In genomic region chr4:40253906-40254305, GRCh38 we compare ENCODE assay signal across 18 cellular contexts. TPM values are rescaled to one million over a fixed set of nuclear protein-coding genes. Genes with fewer than 3 reads are reported as not detected.
DNase-seq lines count a peak whose midpoint lies in the region; ATAC-seq, FAIRE-seq and TF ChIP-seq lines count a peak whose summit lies in the region.
"Had no signal": no experiment of that assay in that cellular context is flagged by ENCODE, and none has a peak within 500 bp of the region (broad histone marks: within the 10 kb centered on the region; RNA-seq: fewer than 3 reads in every experiment).

No MANE protein-coding gene starts in this region.

- peak overlapping the region; percentile 46 for H3K4me3 Mint-ChIP-seq in activated naive CD4-positive, alpha-beta T cell treated with anti-CD3 and anti-CD28 coated beads for 36 hours
- H3K4me3 Mint-ChIP-seq in stimulated activated effector memory CD8-positive, alpha-beta T cell treated with anti-CD3 and anti-CD28 coated beads, Interleukin-12 subunit alpha, Interleukin-12 subunit beta, amount 100 ng/mL, for 72 hours: peak overlapping the region; percentile 57

- no peak for DNase-seq in activated naive CD4-positive, alpha-beta T cell treated with anti-CD3 and anti-CD28 coated beads for 36 hours
- no peak for DNase-seq in activated naive CD4-positive, alpha-beta T cell (lab: John Stamatoyannopoulos, UW)
- DNase-seq in RWPE1 (ENCODE audit: low spot score): no peak
- peak; percentile 37 for DNase-seq in bronchial epithelial cell (ENCODE audit: low read depth)
- no peak for DNase-seq in stimulated activated effector memory CD8-positive, alpha-beta T cell treated with anti-CD3 and anti-CD28 coated beads, Interleukin-12 subunit alpha, Interleukin-12 subunit beta, amount 100 ng/mL, for 72 hours (ENCODE audit: low spot score in 2 of 2)
- DNase-seq in amygdala (lab: John Stamatoyannopoulos, UW): no peak
- no peak for DNase-seq in GDM1 (lab: John Stamatoyannopoulos, UW)
- no peak for DNase-seq in NCI-H510A treated with DMSO at 0.1 percent for 48 hours (lab: John Stamatoyannopoulos, UW)
- DNase-seq: activated CD4-positive, alpha-beta T cell treated with anti-CD3 and anti-CD28 coated beads for 48 hours; mesendoderm; MM.1S; NCI-H2029; NCI-H524 treated with DMSO at 0.1 percent for 48 hours; Peyer's patch; right lobe of liver; stimulated activated CD4-positive, alpha-beta T cell treated with anti-CD3 and anti-CD28 coated beads, Interleukin-2, amount 100 ng/mL, for 48 hours; stimulated activated CD8-positive, alpha-beta memory T cell treated with anti-CD3 and anti-CD28 coated beads, Interleukin-4, amount 100 ng/mL, for 48 hours; trophoblast cell had no signal

- H3K27ac Mint-ChIP-seq in activated naive CD4-positive, alpha-beta T cell treated with anti-CD3 and anti-CD28 coated beads for 36 hours: peak overlapping the region; percentile 61
- H3K27ac Mint-ChIP-seq in stimulated activated effector memory CD8-positive, alpha-beta T cell treated with anti-CD3 and anti-CD28 coated beads, Interleukin-12 subunit alpha, Interleukin-12 subunit beta, amount 100 ng/mL, for 72 hours: peak overlapping the region; percentile 88

- peaks cover 1% of the 10 kb centered on the region for H3K36me3 Mint-ChIP-seq in activated naive CD4-positive, alpha-beta T cell treated with anti-CD3 and anti-CD28 coated beads for 36 hours (ENCODE audit: low read depth)
- H3K36me3 Mint-ChIP-seq in stimulated activated effector memory CD8-positive, alpha-beta T cell treated with anti-CD3 and anti-CD28 coated beads, Interleukin-12 subunit alpha, Interleukin-12 subunit beta, amount 100 ng/mL, for 72 hours: peaks cover 36% of the 10 kb centered on the region

- H3K27me3 ChIP-seq in bronchial epithelial cell (ENCODE audit: control insufficient read depth, insufficient read depth, low read length): no peaks in the 10 kb centered on the region
- H3K27me3 ChIP-seq: Peyer's patch, right lobe of liver had no signal

- POLR2A ChIA-PET in RWPE1 (lab: Yijun Ruan, JAX; ENCODE audit: low non-redundant PET): no interaction called here

- peak overlapping the region; percentile 96 for H3K27ac ChIP-seq in RWPE1
- H3K27ac ChIP-seq: right lobe of liver had no signal

- H3K4me1 Mint-ChIP-seq in activated naive CD4-positive, alpha-beta T cell treated with anti-CD3 and anti-CD28 coated beads for 36 hours (ENCODE audit: low read depth): peaks cover 83% of the 10 kb centered on the region
- peaks cover 59% of the 10 kb centered on the region for H3K4me1 Mint-ChIP-seq in stimulated activated effector memory CD8-positive, alpha-beta T cell treated with anti-CD3 and anti-CD28 coated beads, Interleukin-12 subunit alpha, Interleukin-12 subunit beta, amount 100 ng/mL, for 72 hours

- TF ChIP-seq CTCF in RWPE1 (conservative IDR thresholded peaks at IDR 0.05; ENCODE audit: low read depth) (no peak), bronchial epithelial cell (IDR thresholded peaks at IDR 0.05; ENCODE audit: insufficient read depth, low read length, severe bottlenecking) (no peak)

- H3K27me3 Mint-ChIP-seq in activated naive CD4-positive, alpha-beta T cell treated with anti-CD3 and anti-CD28 coated beads for 36 hours (ENCODE audit: low read depth): no peaks in the 10 kb centered on the region

- no peak overlapping the region for H3K4me3 ChIP-seq in bronchial epithelial cell (ENCODE audit: low read depth, low read length)
- H3K4me3 ChIP-seq: Peyer's patch, right lobe of liver had no signal

- H3K9me3 Mint-ChIP-seq in activated naive CD4-positive, alpha-beta T cell treated with anti-CD3 and anti-CD28 coated beads for 36 hours: no peaks in the 10 kb centered on the region
- H3K9me3 Mint-ChIP-seq in stimulated activated effector memory CD8-positive, alpha-beta T cell treated with anti-CD3 and anti-CD28 coated beads, Interleukin-12 subunit alpha, Interleukin-12 subunit beta, amount 100 ng/mL, for 72 hours: no peaks in the 10 kb centered on the region

- CTCF ChIA-PET in activated naive CD4-positive, alpha-beta T cell treated with anti-CD3 and anti-CD28 coated beads for 36 hours (lab: Charles Lee): interaction anchor here (0.6 to 2.9 kb wide), 6 partner anchors 18 to 93 kb away, joined by 3 to 17 read pairs (median 4); no protein-coding TSS in a partner anchor
- CTCF ChIA-PET in RWPE1 (lab: Yijun Ruan, JAX): interaction anchor here (0.5 kb wide), 1 partner anchor 548 kb away, joined by 11 read pairs; no protein-coding TSS in a partner anchor

- no peak for FAIRE-seq in bronchial epithelial cell (lab: Jason Lieb, UNC)

- H3K36me3 ChIP-seq in bronchial epithelial cell (ENCODE audit: control insufficient read depth, insufficient read depth, low read length): no peaks in the 10 kb centered on the region
- H3K36me3 ChIP-seq: Peyer's patch, right lobe of liver had no signal

- intact Hi-C loops in activated naive CD4-positive, alpha-beta T cell treated with anti-CD3 and anti-CD28 coated beads for 36 hours (cut with micrococcal nuclease): no loop called here

- ATAC-seq in stimulated activated effector memory CD8-positive, alpha-beta T cell treated with anti-CD3 and anti-CD28 coated beads, Interleukin-12 subunit alpha, Interleukin-12 subunit beta, amount 100 ng/mL, for 72 hours: no peak

RNA-seq across cellular contexts. Expression of gene RHOH, which starts 57.1 kb away (rescaled TPM):
- 10 to 100 TPM; 87.5 to 92.7 TPM for total RNA-seq in activated naive CD4-positive, alpha-beta T cell treated with anti-CD3 and anti-CD28 coated beads for 36 hours
- 0.13 and 0.53 TPM in 2 replicates for total RNA-seq in bronchial epithelial cell

Comparison
In these comparisons a context has a peak if more than half of its experiments do, and no peak if none do; other contexts are left out.
1. RNA of gene RHOH, which starts 57.1 kb away (total RNA-seq): 87.5 to 92.7 TPM in activated naive CD4-positive, alpha-beta T cell treated with anti-CD3 and anti-CD28 coated beads for 36 hours; 0.13 to 0.53 TPM in bronchial epithelial cell; every median in the first group is over 10 times any median in the second.